19 cellular contexts compared by ENCODE assay signal in the genomic region with DNA sequence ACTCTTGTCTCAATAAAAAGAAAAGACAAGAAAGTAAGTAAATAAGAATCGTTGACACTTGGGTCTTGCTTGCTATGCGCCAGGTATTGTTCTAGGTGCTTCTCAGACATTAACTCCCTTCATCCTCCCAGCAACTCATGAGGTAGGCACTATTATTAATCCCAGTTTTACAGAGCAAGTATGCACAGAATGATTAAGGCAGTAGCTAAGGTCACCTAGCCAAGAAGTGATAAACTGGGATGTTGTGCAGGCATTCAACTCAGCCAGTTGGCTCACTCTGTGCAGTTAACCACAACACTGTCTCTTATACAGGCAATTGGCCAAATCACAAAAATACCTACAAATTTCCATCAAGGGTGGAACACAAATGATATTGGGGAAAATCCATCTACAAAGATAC. TPM values are rescaled to one million over a fixed set of nuclear protein-coding genes. Genes with fewer than 3 reads are reported as not detected.
DNase-seq lines count a peak whose midpoint lies in the region; ATAC-seq, FAIRE-seq and TF ChIP-seq lines count a peak whose summit lies in the region.
"Had no signal": no experiment of that assay in that cellular context is flagged by ENCODE, and none has a peak within 500 bp of the region (broad histone marks: within the 10 kb centered on the region; RNA-seq: fewer than 3 reads in every experiment).

No MANE protein-coding gene starts in this region.

- POLR2A ChIA-PET in IMR-90 (lab: Charles Lee; ENCODE audit: unreplicated experiment) = no interaction called here

- intact Hi-C loops in heart right ventricle (cut with DNase I) = loop anchor here in 8 of 10 donors (5.0 to 10.0 kb wide), 5 partner anchors 39 to 64 kb away; partner anchors contain the start of genes SLC33A1 (in 4 of the 8) and GMPS (in 2 of the 8)
- intact Hi-C loops in right cardiac atrium (cut with DNase I) = loop anchor here in 1 of 4 donors (10.0 kb wide), 1 partner anchor 67 kb away; the partner anchor contains the start of gene GMPS
- intact Hi-C loops in IMR-90 (cut with micrococcal nuclease) = loop anchor here (5.0 kb wide), 1 partner anchor 339 kb away; no protein-coding TSS in a partner anchor
- intact Hi-C loops in upper lobe of right lung (cut with DNase I) = no loop called here

- H3K4me2 ChIP-seq in IMR-90 (ENCODE audit: low read depth, low read length) = no peak overlapping the region
- H3K4me2 ChIP-seq: A549; BLaER1 treated with 17β-estradiol and CSF1 and Interleukin-3, amounts not matched to agents 10 nM and 100 nM had no signal

- H3K27ac ChIP-seq in heart right ventricle = peak overlapping the region in 6 of 10 donors; percentile 30 to 73 (median 54)
- no peak overlapping the region for H3K27ac ChIP-seq in right cardiac atrium (ENCODE audit: low read length)
- no peak overlapping the region for H3K27ac ChIP-seq in IMR-90 (ENCODE audit: insufficient read depth, low read length)
- no peak overlapping the region for H3K27ac ChIP-seq in upper lobe of right lung
- H3K27ac ChIP-seq: A549; BLaER1 treated with 17β-estradiol and CSF1 and Interleukin-3, amounts not matched to agents 10 nM and 100 nM had no signal

- no peak for TF ChIP-seq RAD21 in IMR-90 (IDR thresholded peaks at IDR 0.05; ENCODE audit: low read length)

- H3K23ac ChIP-seq in IMR-90 (ENCODE audit: low read depth, low read length) = no peak overlapping the region

- CTCF ChIA-PET in IMR-90 (lab: Yijun Ruan, JAX) = no interaction called here

- H3K14ac ChIP-seq in IMR-90 (replicated peaks; ENCODE audit: low read depth, low read length) = no peak overlapping the region

- no peaks in the 10 kb centered on the region for H3K9me1 ChIP-seq in IMR-90 (ENCODE audit: insufficient read depth, low read length)

- H3K36me3 ChIP-seq in heart right ventricle (peaks cover 0 to 14% (median 0%) of the 10 kb centered on the region in 9 donors), IMR-90 (ENCODE audit: control insufficient read depth, insufficient read depth, low read length) (no peaks in the 10 kb centered on the region), upper lobe of right lung (no peaks in the 10 kb centered on the region)
- H3K36me3 ChIP-seq: BLaER1 treated with 17β-estradiol and CSF1 and Interleukin-3, amounts not matched to agents 10 nM and 100 nM had no signal

- BruUV-seq in IMR-90 (replicated peaks; lab: Mats Ljungman, UMichigan) = no TSS peak

- peaks cover 0 to 31% (median 4%) of the 10 kb centered on the region in 9 donors for H3K4me1 ChIP-seq in heart right ventricle
- no peaks in the 10 kb centered on the region for H3K4me1 ChIP-seq in right cardiac atrium (ENCODE audit: control insufficient read depth, insufficient read depth, low read length)
- no peaks in the 10 kb centered on the region for H3K4me1 ChIP-seq in IMR-90 (ENCODE audit: control insufficient read depth, insufficient read depth, low read length)
- H3K4me1 ChIP-seq in upper lobe of right lung = peaks cover 4% of the 10 kb centered on the region
- H3K4me1 ChIP-seq: A549 had no signal

- H2BK120ac ChIP-seq in IMR-90 (ENCODE audit: low read depth, low read length) = no peak overlapping the region

- no peak overlapping the region for H2BK5ac ChIP-seq in IMR-90 (ENCODE audit: low read depth, low read length, poor library complexity, severe bottlenecking)

- in situ Hi-C loops in IMR-90 (cut with MboI; ENCODE audit: low sequenced_read_pairs) = no loop called here

- H3K27me3 ChIP-seq in heart right ventricle (no peaks in the 10 kb centered on the region), right cardiac atrium (ENCODE audit: control insufficient read depth, insufficient read depth) (no peaks in the 10 kb centered on the region), IMR-90 (ENCODE audit: control insufficient read depth, insufficient read depth, low read length) (no peaks in the 10 kb centered on the region), upper lobe of right lung (no peaks in the 10 kb centered on the region)

- H2AK5ac ChIP-seq in IMR-90 (ENCODE audit: low read depth, low read length) = no peak overlapping the region

- no peak overlapping the region for H3K18ac ChIP-seq in IMR-90 (ENCODE audit: low read depth, low read length)

- no peak overlapping the region for H2AFZ ChIP-seq in IMR-90 (replicated peaks; ENCODE audit: low read length, poor library complexity)

- H2BK15ac ChIP-seq in IMR-90 (ENCODE audit: low read depth, low read length) = no peak overlapping the region

- TF ChIP-seq CTCF in heart right ventricle (IDR thresholded peaks at IDR 0.05) (no peak), IMR-90 (conservative IDR thresholded peaks at IDR 0.05; ENCODE audit: low read depth, low read length) (no peak), fibroblast of the aortic adventitia (IDR thresholded peaks at IDR 0.05; ENCODE audit: insufficient read depth, low read length) (no peak), upper lobe of right lung (IDR thresholded peaks at IDR 0.05) (no peak)

- DNase-seq in heart right ventricle (peak in 1 of 2 donors; percentile 16), right cardiac atrium (no peak), IMR-90 (peak; percentile 11), fibroblast of the aortic adventitia (ENCODE audit: low read depth) (peak; percentile 25), GM19239 (ENCODE audit: insufficient read length, low spot score) (no peak), upper lobe of right lung (no peak)
- DNase-seq: DMS79 treated with DMSO at 0.1 percent for 48 hours, KG1, MV-4-11, NCI-H1694 treated with DMSO at 0.1 percent for 48 hours, NCI-H510A treated with DMSO at 0.1 percent for 48 hours, NCI-H774, SIG-M5 had no signal

- H2AK9ac ChIP-seq in IMR-90 (replicated peaks; ENCODE audit: low read depth, low read length, poor library complexity) = no peak overlapping the region

- no peaks in the 10 kb centered on the region for H4K20me1 ChIP-seq in IMR-90 (ENCODE audit: insufficient read depth, low read length)
- H4K20me1 ChIP-seq: BLaER1 treated with 17β-estradiol and CSF1 and Interleukin-3, amounts not matched to agents 10 nM and 100 nM had no signal

- dilution Hi-C loops in IMR-90 (cut with HindIII; ENCODE audit: low sequenced_read_pairs, unreplicated experiment) = no loop called here

- peak in 5 of 8 donors; percentile 39 to 71 (median 63) for ATAC-seq in heart right ventricle
- ATAC-seq in right cardiac atrium = no peak
- no peak for ATAC-seq in IMR-90 (ENCODE audit: low read depth)
- no peak for ATAC-seq in GM19463 (IDR thresholded peaks at IDR 0.05; ENCODE audit: unreplicated experiment)
- no peak for ATAC-seq in upper lobe of right lung
- ATAC-seq: A549, HepG2, SK-N-SH treated with all-trans-retinoic acid at 6 μM for 48 hours had no signal

- H3K9me3 ChIP-seq in heart right ventricle = no peaks in the 10 kb centered on the region
- no peaks in the 10 kb centered on the region for H3K9me3 ChIP-seq in right cardiac atrium (ENCODE audit: control insufficient read depth, low read length)
- H3K9me3 ChIP-seq in IMR-90 (ENCODE audit: control insufficient read depth, insufficient read depth, low read length) = no peaks in the 10 kb centered on the region
- H3K9me3 ChIP-seq in upper lobe of right lung = no peaks in the 10 kb centered on the region
- H3K9me3 ChIP-seq: A549 had no signal

- no peak overlapping the region for H3K9ac ChIP-seq in IMR-90 (ENCODE audit: low read depth, low read length)
- H3K9ac ChIP-seq: BLaER1 treated with 17β-estradiol and CSF1 and Interleukin-3, amounts not matched to agents 10 nM and 100 nM had no signal

- H4K5ac ChIP-seq in IMR-90 (ENCODE audit: low read depth, low read length) = no peak overlapping the region

- FAIRE-seq in GM19239 (lab: Jason Lieb, UNC) = no peak
- FAIRE-seq: A549, H1, HepG2 had no signal

- no peak overlapping the region for H3K56ac ChIP-seq in IMR-90 (ENCODE audit: extremely low read depth, insufficient read depth, low read length)

- H2BK20ac ChIP-seq in IMR-90 (ENCODE audit: low read depth, low read length) = no peak overlapping the region

- no peak overlapping the region for H3K4ac ChIP-seq in IMR-90 (ENCODE audit: low read depth, low read length)

- no peak overlapping the region for H4K91ac ChIP-seq in IMR-90 (ENCODE audit: insufficient read depth, low read depth, low read length)

- WGBS in heart right ventricle, 2 donors = 88 to 93% methylated on average over 2 of the region's 2 CpGs
- WGBS in right cardiac atrium = 96% methylated on average over 2 of the region's 2 CpGs
- WGBS in IMR-90 (ENCODE audit: extremely low coverage in 2 of 2, insufficient read length in 1 of 2), 2 experiments = 100% methylated on average over 1 of the region's 2 CpGs; no CpG with 5 or more reads in 1 of the 2 experiments

- H3K4me3 ChIP-seq in heart right ventricle (no peak overlapping the region), right cardiac atrium (ENCODE audit: low read length) (no peak overlapping the region), IMR-90 (ENCODE audit: insufficient read depth, low read depth, low read length) (no peak overlapping the region), fibroblast of the aortic adventitia (ENCODE audit: low read depth, low read length) (no peak overlapping the region), upper lobe of right lung (no peak overlapping the region)
- H3K4me3 ChIP-seq: A549; BLaER1 treated with 17β-estradiol and CSF1 and Interleukin-3, amounts not matched to agents 10 nM and 100 nM had no signal

- no peak for TF ChIP-seq POLR2A in IMR-90 (IDR thresholded peaks at IDR 0.05; ENCODE audit: low read depth, low read length)

- H4K8ac ChIP-seq in IMR-90 (ENCODE audit: low read depth in 2 of 2, low read length in 2 of 2) = no peak overlapping the region

- H3K79me1 ChIP-seq in IMR-90 (ENCODE audit: low read depth in 1 of 2, low read length in 2 of 2) = no peaks in the 10 kb centered on the region

RNA-seq across cellular contexts. Expression of gene C3orf33, which starts 1.7 kb away (rescaled TPM):
- total RNA-seq in heart right ventricle (1 to 10 TPM; 4.3 to 8.5 (median 6.2) TPM), right cardiac atrium (10 to 100 TPM in 1 of 4 donors, 1 to 10 TPM in 3; 6.1 to 11.0 (median 8.2) TPM), IMR-90 (2012; rRNA removed) (0.72 and 1.1 TPM in 2 replicates), fibroblast of the aortic adventitia (ENCODE audit: low replicate concordance) (2.8 and 5.7 TPM in 2 replicates), upper lobe of right lung (4.5 TPM)
- polyA plus RNA-seq in heart right ventricle (1 to 10 TPM; 2.3 to 3.0 TPM), right cardiac atrium (6.0 TPM), IMR-90 (2012; rRNA removed) (0.90 and 1.2 TPM in 2 replicates)
- polyA plus RNA-seq in IMR-90 (2012; cell fraction: cytosol; rRNA removed) = 0.55 and 1.2 TPM in 2 replicates
- 0.22 and 0.94 TPM in 2 replicates for polyA plus RNA-seq in IMR-90 (2012; cell fraction: nucleus; rRNA removed; ENCODE audit: low replicate concordance)

RNA-seq across cellular contexts. Expression of gene SLC33A1, which starts 46.4 kb away (rescaled TPM):
- total RNA-seq in heart right ventricle (10 to 100 TPM; 18.9 to 35.3 (median 25.8) TPM), right cardiac atrium (10 to 100 TPM; 21.6 to 34.0 (median 26.8) TPM), IMR-90 (2012; rRNA removed) (32.4 and 34.4 TPM in 2 replicates), fibroblast of the aortic adventitia (ENCODE audit: low replicate concordance) (24.4 and 49.8 TPM in 2 replicates), upper lobe of right lung (36.5 TPM)
- polyA plus RNA-seq in heart right ventricle (10 to 100 TPM in 1 of 2 donors, 1 to 10 TPM in 1; 4.3 to 12.7 TPM), right cardiac atrium (10.0 TPM), IMR-90 (2012; rRNA removed) (12.7 and 12.9 TPM in 2 replicates)
- polyA plus RNA-seq in IMR-90 (2012; cell fraction: cytosol; rRNA removed) = 7.7 and 9.0 TPM in 2 replicates
- 9.8 and 13.6 TPM in 2 replicates for polyA plus RNA-seq in IMR-90 (2012; cell fraction: nucleus; rRNA removed; ENCODE audit: low replicate concordance)

Comparison
In these comparisons a context has a peak if more than half of its experiments do, and no peak if none do; other contexts are left out.
1. ATAC-seq: peak in heart right ventricle (5 of 8); none in right cardiac atrium (0 of 2), IMR-90 (single experiment), GM19463 (single experiment) and upper lobe of right lung (single experiment).
2. H3K27ac ChIP-seq: peak in heart right ventricle (6 of 10); none in right cardiac atrium (single experiment), IMR-90 (single experiment) and upper lobe of right lung (single experiment).
3. DNase-seq: peak in IMR-90 (single experiment) and fibroblast of the aortic adventitia (single experiment); none in right cardiac atrium (0 of 3), GM19239 (single experiment) and upper lobe of right lung (single experiment).